In the genomic region with DNA sequence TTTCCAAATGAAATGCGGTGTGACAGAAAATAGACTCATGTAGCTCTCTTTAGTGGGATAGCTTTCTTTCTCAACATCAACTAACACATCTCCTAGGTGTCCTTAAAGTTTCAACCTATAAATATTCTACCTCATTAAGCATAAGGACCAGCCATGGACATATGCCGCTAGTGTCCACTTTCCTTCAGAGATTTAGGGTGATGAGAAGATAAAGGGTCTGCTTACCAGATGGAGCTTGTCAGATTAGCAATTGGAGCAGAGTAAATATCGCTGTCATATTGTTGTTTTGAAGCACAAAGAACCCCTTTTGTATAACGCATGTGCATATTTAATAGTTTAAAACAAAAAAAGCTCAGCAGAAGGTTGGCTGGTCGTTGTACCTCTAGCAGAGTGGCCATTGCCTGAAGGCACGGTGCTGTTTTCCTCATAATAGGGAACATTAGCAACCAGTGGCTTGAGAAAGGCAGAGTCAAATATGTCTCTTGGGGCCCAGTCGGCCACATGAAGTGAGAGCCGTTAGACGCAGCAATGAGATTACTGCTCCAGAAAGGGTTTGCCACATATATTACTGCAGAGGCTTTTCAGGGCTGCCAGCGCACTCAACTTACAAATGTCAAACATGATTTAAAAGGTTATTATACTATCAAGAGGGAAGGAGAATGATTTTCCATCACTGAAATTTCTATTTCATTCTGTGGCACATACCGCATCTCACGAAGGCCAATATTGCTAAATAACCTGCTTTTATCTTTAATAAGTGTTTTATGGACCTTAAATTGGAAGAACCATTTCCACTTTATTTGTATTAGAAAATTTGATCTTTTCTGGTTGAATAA, we compare ENCODE assay signal across 24 cellular contexts.
A peak's percentile ranks its signal among the peaks of the same experiment; 100 is the strongest.
DNase-seq lines count a peak whose midpoint lies in the region; ATAC-seq and TF ChIP-seq lines count a peak whose summit lies in the region.
"Had no signal": no experiment of that assay in that cellular context is flagged by ENCODE, and none has a peak within 500 bp of the region (broad histone marks: within the 10 kb centered on the region; RNA-seq: fewer than 3 reads in every experiment).

No MANE protein-coding gene starts in this region.

- H2BK12ac ChIP-seq in neuronal stem cell (ENCODE audit: low read length): no peak overlapping the region

- H3K23ac ChIP-seq in neuronal stem cell (ENCODE audit: low read depth, low read length, poor library complexity): no peak overlapping the region

- no peak overlapping the region for H2BK15ac ChIP-seq in neuronal stem cell (ENCODE audit: low read length)

- no peaks in the 10 kb centered on the region for H3K79me1 ChIP-seq in neuronal stem cell (ENCODE audit: low read depth, low read length)

- H3K27me3 ChIP-seq in WERI-Rb-1 (ENCODE audit: insufficient read depth, low read depth, severe bottlenecking) (no peaks in the 10 kb centered on the region), neuronal stem cell (ENCODE audit: control insufficient read depth in 3 of 3, insufficient read depth in 3 of 3, low read depth in 1 of 3, low read length in 3 of 3) (no peaks in the 10 kb centered on the region)

- no peak overlapping the region for H4K8ac ChIP-seq in neuronal stem cell (ENCODE audit: low read depth, low read length)

- H3K4me3 ChIP-seq in WERI-Rb-1 (ENCODE audit: low read depth, low read length) (peak overlapping the region; percentile 36), neuronal stem cell (ENCODE audit: low read length in 2 of 2) (no peak overlapping the region)

- H3K4me1 ChIP-seq in neuronal stem cell (ENCODE audit: control insufficient read depth in 2 of 2, insufficient read depth in 1 of 2, low read depth in 1 of 2, low read length in 2 of 2): no peaks in the 10 kb centered on the region

- peak; percentile 19 for DNase-seq in NCI-H1105 treated with DMSO at 0.1 percent for 48 hours (lab: John Stamatoyannopoulos, UW)
- DNase-seq in NCI-H1105 (lab: John Stamatoyannopoulos, UW): no peak
- peak; percentile 34 for DNase-seq in NCI-H187 treated with DMSO at 0.1 percent for 48 hours (lab: John Stamatoyannopoulos, UW)
- peak; percentile 80 for DNase-seq in WERI-Rb-1
- DNase-seq in neuronal stem cell (ENCODE audit: low spot score): no peak
- DNase-seq: 8988T; activated CD4-positive, CD25-positive, alpha-beta regulatory T cell; activated CD8-positive, alpha-beta T cell treated with anti-CD3 and anti-CD28 coated beads, Interleukin-2, amount 10 ng/mL, durations not matched to agents 7 days and 5 days; AML-193; CD8-positive, alpha-beta memory T cell; DND-41; effector memory CD8-positive, alpha-beta T cell; left cardiac atrium; mesendoderm; naive B cell; NCI-H1694; NCI-H510A treated with DMSO at 0.1 percent for 48 hours; right cardiac atrium; T1000; trophoblast cell had no signal

- H3K18ac ChIP-seq in neuronal stem cell (ENCODE audit: low read length): no peak overlapping the region

- no peak overlapping the region for H2BK5ac ChIP-seq in neuronal stem cell (ENCODE audit: low read length)

- peak overlapping the region; percentile 6 for H2AFZ ChIP-seq in neuronal stem cell (ENCODE audit: low read length)

- H3K9me3 ChIP-seq in WERI-Rb-1 (ENCODE audit: severe bottlenecking) (no peaks in the 10 kb centered on the region), neuronal stem cell (replicated peaks in 1 of 2; ENCODE audit: control insufficient read depth in 2 of 2, insufficient read depth in 1 of 2, low read depth in 1 of 2, low read length in 2 of 2) (no peaks in the 10 kb centered on the region)

- WGBS in neuronal stem cell (ENCODE audit: extremely low coverage in 2 of 2, insufficient read length in 2 of 2, insufficient replicate concordance in 1 of 2), 2 donors: no CpG with 5 or more reads among the region's 12 CpGs

- H3K36me3 ChIP-seq in WERI-Rb-1: no peaks in the 10 kb centered on the region
- H3K36me3 ChIP-seq in neuronal stem cell (replicated peaks in 1 of 2; ENCODE audit: control insufficient read depth in 2 of 2, insufficient read depth in 2 of 2, low read length in 2 of 2): no peaks in the 10 kb centered on the region

- H3K14ac ChIP-seq in neuronal stem cell (ENCODE audit: low read length): no peak overlapping the region

- no peak overlapping the region for H2BK120ac ChIP-seq in neuronal stem cell (ENCODE audit: low read depth, low read length)

- H2AK5ac ChIP-seq in neuronal stem cell (ENCODE audit: low read depth, low read length): no peak overlapping the region

- H3K27ac ChIP-seq in WERI-Rb-1: peak overlapping the region; percentile 90
- no peak overlapping the region for H3K27ac ChIP-seq in neuronal stem cell (replicated peaks; ENCODE audit: low read length)

- H3K4ac ChIP-seq in neuronal stem cell (ENCODE audit: low read length): no peak overlapping the region

- no peak overlapping the region for H3K4me2 ChIP-seq in neuronal stem cell (ENCODE audit: insufficient read depth, low read length, poor library complexity, severe bottlenecking)

- H4K91ac ChIP-seq in neuronal stem cell (ENCODE audit: low read depth, low read length, poor library complexity): no peak overlapping the region

- no peak overlapping the region for H3K9ac ChIP-seq in neuronal stem cell (ENCODE audit: low read depth, low read length, poor library complexity)

- ATAC-seq in GM18502 (IDR thresholded peaks at IDR 0.05; ENCODE audit: poor library complexity, unreplicated experiment) (no peak), HG02938 (IDR thresholded peaks at IDR 0.05; ENCODE audit: unreplicated experiment) (no peak), GM21786 (IDR thresholded peaks at IDR 0.05; ENCODE audit: unreplicated experiment) (no peak)
- ATAC-seq: activated CD8-positive, alpha-beta T cell treated with anti-CD3 and anti-CD28 coated beads, Interleukin-2, amount 10 ng/mL, durations not matched to agents 7 days and 5 days; effector memory CD8-positive, alpha-beta T cell; HepG2; left cardiac atrium; right cardiac atrium had no signal

- TF ChIP-seq CTCF in WERI-Rb-1 (IDR thresholded peaks at IDR 0.05; ENCODE audit: low read depth, low read length): no peak

Comparison
In these comparisons a context has a peak if more than half of its experiments do, and no peak if none do; other contexts are left out.
1. DNase-seq: peak in NCI-H1105 treated with DMSO at 0.1 percent for 48 hours (single experiment), NCI-H187 treated with DMSO at 0.1 percent for 48 hours (single experiment) and WERI-Rb-1 (single experiment); none in NCI-H1105 (single experiment) and neuronal stem cell (single experiment).